In the genomic region with DNA sequence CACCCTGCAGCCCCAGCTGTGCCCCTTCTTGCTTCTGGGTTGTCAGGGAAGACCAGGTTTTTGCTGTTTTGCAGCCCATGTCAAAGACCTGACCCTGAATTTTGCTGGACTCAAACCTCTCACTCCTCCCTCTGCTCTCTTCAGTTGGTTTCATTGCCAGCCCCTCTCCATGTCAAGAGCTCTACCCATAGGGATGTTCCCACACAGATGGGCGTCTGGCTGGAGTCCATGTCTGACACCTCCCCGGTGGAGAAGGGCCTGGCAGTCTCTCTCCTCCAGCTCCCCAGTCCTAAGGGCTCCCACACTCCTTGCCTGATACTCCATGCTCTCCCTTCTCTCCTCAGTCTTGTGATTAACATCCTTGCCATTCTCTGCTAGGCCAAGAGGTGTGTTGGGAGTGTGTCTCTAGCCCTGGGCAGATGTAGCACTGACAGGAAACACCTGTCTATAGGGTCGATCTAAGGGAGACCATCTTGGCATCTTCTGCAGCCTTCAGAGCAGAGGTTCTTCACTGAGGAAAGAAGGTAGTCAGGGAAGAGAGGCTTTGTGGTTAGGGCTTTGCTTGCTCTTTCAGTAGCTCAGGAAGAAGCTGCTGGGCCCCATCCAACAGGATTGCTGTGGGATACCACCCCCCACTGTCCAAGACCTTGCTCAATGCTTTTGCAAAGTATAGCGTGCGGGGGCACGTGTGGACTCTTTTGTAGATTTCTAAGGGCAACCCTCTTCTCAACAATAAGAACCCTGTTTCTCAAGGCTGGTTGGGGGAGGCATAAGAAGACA, we compare ENCODE assay signal across 16 cellular contexts. TPM values are rescaled to one million over a fixed set of nuclear protein-coding genes. Genes with fewer than 3 reads are reported as not detected.
"Had no signal": no experiment of that assay in that cellular context is flagged by ENCODE, and none has a peak within 500 bp of the region (broad histone marks: within the 10 kb centered on the region; RNA-seq: fewer than 3 reads in every experiment).

No MANE protein-coding gene starts in this region.

- H3K4me2 ChIP-seq: neural progenitor cell had no signal

- H3K36me3 ChIP-seq: breast epithelium, gastrocnemius medialis, heart right ventricle, neural progenitor cell, pancreas, thyroid gland had no signal

- H3K27ac ChIP-seq: breast epithelium, gastrocnemius medialis, heart right ventricle, neural progenitor cell, pancreas, thyroid gland had no signal

- H3K4me1 ChIP-seq: neural progenitor cell had no signal

- FAIRE-seq: islet of Langerhans, pancreas, TTC549 had no signal

- H3K9me3 ChIP-seq: breast epithelium, gastrocnemius medialis, heart right ventricle, pancreas, thyroid gland had no signal

- H3K9ac ChIP-seq: neural progenitor cell had no signal

- DNase-seq: activated CD4-positive, alpha-beta memory T cell treated with anti-CD3 and anti-CD28 coated beads, Interleukin-2, amount 10 ng/mL, durations not matched to agents 7 days and 5 days; activated CD4-positive, alpha-beta T cell treated with anti-CD3 and anti-CD28 coated beads for 4 hours; activated effector memory CD4-positive, alpha-beta T cell treated with Interleukin-2 at 50 U/mL for 16 hours; activated naive CD4-positive, alpha-beta T cell treated with anti-CD3 and anti-CD28 coated beads, Interleukin-2, amount 50 U/mL, for 16 hours; activated T-cell treated with anti-CD3 and anti-CD28 coated beads, Interleukin-2, amount 50 U/mL, for 24 hours; gastrocnemius medialis; heart right ventricle; naive B cell; pancreas; stimulated activated CD4-positive, alpha-beta T cell treated with anti-CD3 and anti-CD28 coated beads, Interleukin-2, amount 100 ng/mL, for 24 hours; thyroid gland had no signal

- H2AFZ ChIP-seq: neural progenitor cell had no signal

- H3K27me3 ChIP-seq: breast epithelium, gastrocnemius medialis, pancreas, thyroid gland had no signal

- H3K4me3 ChIP-seq: breast epithelium, gastrocnemius medialis, heart right ventricle, neural progenitor cell, pancreas, thyroid gland had no signal

RNA-seq across cellular contexts. Expression of a gene that starts 41.7 kb away (rescaled TPM):
- total RNA-seq: chondrocyte had no signal
